1 cellular context compared by ENCODE assay signal in genomic region chr1:17201201-17202021, GRCh38.
TF ChIP-seq lines count a peak whose summit lies in the region.

No MANE protein-coding gene starts in this region.

TF ChIP-seq in H1, 55 proteins besides CTCF, POLR2A, EP300 and RAD21:
- no peak for TF ChIP-seq CHD1 (IDR thresholded peaks at IDR 0.05; ENCODE audit: low read depth, low read length)
- no peak for TF ChIP-seq TCF12 (IDR thresholded peaks at IDR 0.05; ENCODE audit: low read depth, low read length)
- TF ChIP-seq GABPA (IDR thresholded peaks at IDR 0.05; ENCODE audit: borderline replicate concordance, insufficient read depth, low read length), result no peak
- no peak for TF ChIP-seq JUND (IDR thresholded peaks at IDR 0.05; ENCODE audit: low read length)
- no peak for TF ChIP-seq BCL11A (IDR thresholded peaks at IDR 0.05; ENCODE audit: low read depth in 2 of 2, low read length in 2 of 2)
- TF ChIP-seq ATF2 (IDR thresholded peaks at IDR 0.05; ENCODE audit: low read length), result no peak
- no peak for TF ChIP-seq HDAC6 (IDR thresholded peaks at IDR 0.05; ENCODE audit: low read depth, low read length)
- TF ChIP-seq GTF2F1 (IDR thresholded peaks at IDR 0.05; ENCODE audit: borderline replicate concordance, low read depth, low read length), result no peak
- no peak for TF ChIP-seq CHD7 (IDR thresholded peaks at IDR 0.05; ENCODE audit: insufficient replicate concordance, low read length)
